1 cellular context compared by ENCODE assay signal in the genomic region with DNA sequence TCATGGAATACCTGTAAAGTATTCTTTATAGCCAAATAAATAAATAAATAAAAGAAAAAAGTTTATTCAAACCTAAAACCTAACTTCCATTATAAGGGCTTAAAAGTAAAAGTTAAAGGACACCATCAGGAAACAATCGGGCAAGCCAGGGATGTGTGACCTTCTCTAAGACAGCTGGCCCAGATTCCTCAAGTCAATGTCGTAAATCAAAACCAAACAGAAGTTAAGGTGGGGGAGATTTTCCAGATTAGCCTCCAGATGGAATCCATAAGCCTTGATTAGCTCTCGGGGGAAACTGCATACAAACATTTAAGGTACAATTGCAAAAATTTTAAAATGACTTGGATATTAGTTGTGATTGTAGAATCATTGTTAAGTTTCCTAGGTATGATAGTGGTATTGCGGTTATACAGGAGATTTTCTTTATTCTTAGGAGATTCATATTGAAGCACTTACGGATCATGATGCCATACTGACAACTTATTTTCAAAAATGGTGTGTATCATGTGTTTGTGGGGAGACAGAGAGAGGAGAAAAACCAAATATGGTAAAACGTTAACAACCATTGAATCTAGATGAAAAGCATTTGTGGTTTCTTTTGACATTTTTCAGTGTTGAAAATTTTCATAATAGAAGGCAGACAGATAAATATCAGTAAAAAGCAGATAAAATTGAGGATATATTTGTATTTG.
TF ChIP-seq lines count a peak whose summit lies in the region.

No MANE protein-coding gene starts in this region.

TF ChIP-seq in GM12891, 5 proteins besides CTCF, POLR2A, EP300 and RAD21:
- TF ChIP-seq POLR2AphosphoS5 (IDR thresholded peaks at IDR 0.05; ENCODE audit: low read depth, low read length) = no peak
- no peak for TF ChIP-seq PAX5 (IDR thresholded peaks at IDR 0.05; ENCODE audit: insufficient read depth, low read length, severe bottlenecking)
- TF ChIP-seq SPI1 (IDR thresholded peaks at IDR 0.05; ENCODE audit: low read depth, low read length) = no peak
